ENCODE assay signal across 26 cellular contexts in the genomic region with DNA sequence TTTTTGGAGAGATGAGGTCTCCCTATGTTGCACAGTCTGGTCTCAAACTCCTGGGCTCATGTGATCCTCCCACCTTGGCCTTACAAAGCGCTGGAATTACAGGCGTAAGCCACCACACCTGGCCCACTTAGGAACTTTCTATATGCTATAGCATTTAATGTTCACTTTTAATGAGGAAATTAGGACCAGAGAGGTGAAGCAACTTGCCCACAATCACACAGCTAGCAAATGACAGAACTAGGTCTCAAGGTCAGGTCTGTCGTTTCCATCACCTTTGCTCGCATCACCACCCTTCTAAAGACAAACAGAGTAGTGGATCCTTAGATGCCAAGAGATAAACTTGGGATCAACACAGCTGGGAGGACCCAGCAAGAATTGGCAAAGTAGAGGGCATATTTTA.
"Had no signal": no experiment of that assay in that cellular context is flagged by ENCODE, and none has a peak within 500 bp of the region (broad histone marks: within the 10 kb centered on the region; RNA-seq: fewer than 3 reads in every experiment).

No MANE protein-coding gene starts in this region.

- H3K4me1 ChIP-seq: left ventricle myocardium inferior, prostate gland, thyroid gland, upper lobe of right lung had no signal

- H3K4me1 Mint-ChIP-seq: activated CD4-positive, alpha-beta T cell treated with anti-CD3 and anti-CD28 coated beads, Interleukin-2, amount 10 ng/mL, durations not matched to agents 7 days and 5 days; activated CD8-positive, alpha-beta memory T cell treated with anti-CD3 and anti-CD28 coated beads, Interleukin-2, amount 10 ng/mL, durations not matched to agents 7 days and 5 days; natural killer cell had no signal

- H3K36me3 Mint-ChIP-seq: mesothelial cell of epicardium had no signal

- H3K27me3 ChIP-seq: ovary, thyroid gland, upper lobe of right lung had no signal

- DNase-seq: activated CD4-positive, alpha-beta T cell treated with anti-CD3 and anti-CD28 coated beads, Interleukin-2, amount 10 ng/mL, durations not matched to agents 7 days and 5 days; activated CD8-positive, alpha-beta memory T cell treated with anti-CD3 and anti-CD28 coated beads, Interleukin-2, amount 10 ng/mL, durations not matched to agents 7 days and 5 days; activated CD8-positive, alpha-beta T cell treated with anti-CD3 and anti-CD28 coated beads for 36 hours; activated gamma-delta T cell; activated naive CD4-positive, alpha-beta T cell treated with anti-CD3 and anti-CD28 coated beads, Interleukin-2, amount 50 U/mL, for 16 hours; activated naive CD8-positive, alpha-beta T cell treated with anti-CD3 and anti-CD28 coated beads, Interleukin-2, amount 50 U/mL, for 24 hours; activated T-cell treated with anti-CD3 and anti-CD28 coated beads for 4 hours; anterior cingulate cortex; central memory CD4-positive, alpha-beta T cell; effector memory CD4-positive, alpha-beta T cell; hippocampal formation; left ventricle myocardium inferior; natural killer cell; ovary; stimulated activated CD4-positive, alpha-beta T cell treated with anti-CD3 and anti-CD28 coated beads, Interleukin-12 subunit alpha, Interleukin-12 subunit beta, amount 100 ng/mL, for 4 hours; stimulated activated CD4-positive, alpha-beta T cell treated with anti-CD3 and anti-CD28 coated beads, Interleukin-4, amount 100 ng/mL, for 4 hours; substantia nigra; thyroid gland; upper lobe of right lung had no signal

- H3K27ac ChIP-seq: left ventricle myocardium inferior, ovary, prostate gland, thyroid gland, upper lobe of right lung, VCaP had no signal

- H3K36me3 ChIP-seq: left ventricle myocardium inferior, ovary, prostate gland, thyroid gland, upper lobe of right lung had no signal

- H3K9me3 ChIP-seq: ovary, prostate gland, thyroid gland, upper lobe of right lung had no signal

- H3K4me3 Mint-ChIP-seq: activated CD4-positive, alpha-beta T cell treated with anti-CD3 and anti-CD28 coated beads, Interleukin-2, amount 10 ng/mL, durations not matched to agents 7 days and 5 days; activated CD8-positive, alpha-beta memory T cell treated with anti-CD3 and anti-CD28 coated beads, Interleukin-2, amount 10 ng/mL, durations not matched to agents 7 days and 5 days; activated CD8-positive, alpha-beta T cell treated with anti-CD3 and anti-CD28 coated beads for 36 hours; activated naive CD8-positive, alpha-beta T cell treated with anti-CD3 and anti-CD28 coated beads, Interleukin-2, amount 50 U/mL, for 24 hours; activated T-helper 1 cell treated with anti-CD3 and anti-CD28 coated beads, Interleukin-12 subunit alpha, Interleukin-12 subunit beta, Interleukin-2, Interleukin-4 antibody, amounts not matched to agents 30 ng/mL and 10 ng/mL and 1 ng/mL, durations not matched to agents 14 hours and 24 hours and 36 hours; mesothelial cell of epicardium; natural killer cell; stimulated activated naive CD8-positive, alpha-beta T cell treated with anti-CD3 and anti-CD28 coated beads, Interleukin-15, Interleukin-2, amounts not matched to agents 100 ng/mL and 50 ng/mL, for 24 hours; T-helper 2 cell treated with Interferon-gamma antibody and Interleukin-4, amounts not matched to agents 5 μg/mL and 100 μg/mL, for 36 hours had no signal

- H3K27ac Mint-ChIP-seq: activated CD4-positive, alpha-beta T cell treated with anti-CD3 and anti-CD28 coated beads, Interleukin-2, amount 10 ng/mL, durations not matched to agents 7 days and 5 days; activated CD8-positive, alpha-beta memory T cell treated with anti-CD3 and anti-CD28 coated beads, Interleukin-2, amount 10 ng/mL, durations not matched to agents 7 days and 5 days; activated CD8-positive, alpha-beta T cell treated with anti-CD3 and anti-CD28 coated beads for 36 hours; activated naive CD8-positive, alpha-beta T cell treated with anti-CD3 and anti-CD28 coated beads, Interleukin-2, amount 50 U/mL, for 24 hours; activated T-helper 1 cell treated with anti-CD3 and anti-CD28 coated beads, Interleukin-12 subunit alpha, Interleukin-12 subunit beta, Interleukin-2, Interleukin-4 antibody, amounts not matched to agents 30 ng/mL and 10 ng/mL and 1 ng/mL, durations not matched to agents 14 hours and 24 hours and 36 hours; mesothelial cell of epicardium; natural killer cell; stimulated activated naive CD8-positive, alpha-beta T cell treated with anti-CD3 and anti-CD28 coated beads, Interleukin-15, Interleukin-2, amounts not matched to agents 100 ng/mL and 50 ng/mL, for 24 hours; T-helper 2 cell treated with Interferon-gamma antibody and Interleukin-4, amounts not matched to agents 5 μg/mL and 100 μg/mL, for 36 hours had no signal

- H3K9me3 Mint-ChIP-seq: natural killer cell had no signal

- H3K4me3 ChIP-seq: left ventricle myocardium inferior, ovary, prostate gland, thyroid gland, upper lobe of right lung had no signal

- ATAC-seq: activated CD4-positive, CD25-positive, alpha-beta regulatory T cell treated with anti-CD3 and anti-CD28 coated beads, Interleukin-2, amount 50 U/mL, for 24 hours; activated CD8-positive, alpha-beta memory T cell treated with anti-CD3 and anti-CD28 coated beads, Interleukin-2, amount 10 ng/mL, durations not matched to agents 7 days and 5 days; activated CD8-positive, alpha-beta T cell treated with anti-CD3 and anti-CD28 coated beads for 36 hours; activated naive CD8-positive, alpha-beta T cell treated with anti-CD3 and anti-CD28 coated beads, Interleukin-2, amount 50 U/mL, for 24 hours; natural killer cell; upper lobe of right lung had no signal

- H3K27me3 Mint-ChIP-seq: activated CD8-positive, alpha-beta T cell treated with anti-CD3 and anti-CD28 coated beads for 36 hours had no signal
